ENCODE assay signal across 26 cellular contexts in the genomic region with DNA sequence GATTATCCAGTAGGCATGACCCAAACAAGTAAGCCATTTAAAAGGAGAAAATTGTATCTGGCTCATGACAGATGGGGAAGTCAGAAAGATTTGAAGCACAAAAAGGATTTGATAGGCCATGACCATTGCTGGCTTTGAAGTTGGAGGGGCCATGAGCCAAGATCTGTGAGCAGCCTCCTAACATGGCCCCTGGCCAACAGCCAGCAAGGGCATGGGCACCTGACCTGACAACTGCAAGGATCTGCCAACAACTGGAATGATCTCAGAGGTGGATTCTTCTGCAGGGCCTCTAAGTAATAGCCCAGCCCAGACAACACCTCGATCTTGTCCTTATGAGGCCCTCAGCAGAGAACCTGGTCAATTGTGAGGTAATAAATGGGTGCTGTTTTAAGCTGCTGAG.
"Had no signal": no experiment of that assay in that cellular context is flagged by ENCODE, and none has a peak within 500 bp of the region (broad histone marks: within the 10 kb centered on the region; RNA-seq: fewer than 3 reads in every experiment).

No MANE protein-coding gene starts in this region.

- H3K4me1 Mint-ChIP-seq: stimulated activated effector memory CD8-positive, alpha-beta T cell treated with anti-CD3 and anti-CD28 coated beads, Interleukin-12 subunit alpha, Interleukin-12 subunit beta, amount 100 ng/mL, for 72 hours had no signal

- H3K9me3 Mint-ChIP-seq: natural killer cell treated with Interleukin-12 subunit alpha and Interleukin-12 subunit beta and Interleukin-15 and Interleukin-18, amount 100 ng/mL, for 72 hours; neural crest cell; stimulated activated effector memory CD8-positive, alpha-beta T cell treated with anti-CD3 and anti-CD28 coated beads, Interleukin-12 subunit alpha, Interleukin-12 subunit beta, amount 100 ng/mL, for 72 hours; stimulated activated naive CD8-positive, alpha-beta T cell treated with anti-CD3 and anti-CD28 coated beads, Interleukin-15, Interleukin-2, amounts not matched to agents 100 ng/mL and 50 ng/mL, for 24 hours had no signal

- H3K36me3 ChIP-seq: left ventricle myocardium inferior, pancreas, prostate gland, suprapubic skin, transverse colon, upper lobe of left lung, vagina had no signal

- H3K4me3 Mint-ChIP-seq: naive thymus-derived CD4-positive, alpha-beta T cell; natural killer cell treated with Interleukin-12 subunit alpha and Interleukin-12 subunit beta and Interleukin-15 and Interleukin-18, amount 100 ng/mL, for 72 hours; neural crest cell; stimulated activated effector memory CD8-positive, alpha-beta T cell treated with anti-CD3 and anti-CD28 coated beads, Interleukin-12 subunit alpha, Interleukin-12 subunit beta, amount 100 ng/mL, for 72 hours; stimulated activated naive CD8-positive, alpha-beta T cell treated with anti-CD3 and anti-CD28 coated beads, Interleukin-15, Interleukin-2, amounts not matched to agents 100 ng/mL and 50 ng/mL, for 24 hours had no signal

- H3K79me2 ChIP-seq: hepatocyte had no signal

- H3K36me3 Mint-ChIP-seq: naive thymus-derived CD4-positive, alpha-beta T cell; natural killer cell treated with Interleukin-12 subunit alpha and Interleukin-12 subunit beta and Interleukin-15 and Interleukin-18, amount 100 ng/mL, for 72 hours; stimulated activated effector memory CD8-positive, alpha-beta T cell treated with anti-CD3 and anti-CD28 coated beads, Interleukin-12 subunit alpha, Interleukin-12 subunit beta, amount 100 ng/mL, for 72 hours had no signal

- H3K4me2 ChIP-seq: hepatocyte had no signal

- H3K4me3 ChIP-seq: hepatocyte, left ventricle myocardium inferior, lung, mucosa of descending colon, pancreas, prostate gland, skin epidermis, suprapubic skin, transverse colon, upper lobe of left lung, vagina had no signal

- DNase-seq: islet precursor cell; left ventricle myocardium inferior; midbrain; mucosa of descending colon; naive thymus-derived CD4-positive, alpha-beta T cell; nucleus accumbens; pancreas; posterior cingulate gyrus; retina; right cardiac atrium; stimulated activated CD4-positive, alpha-beta T cell treated with anti-CD3 and anti-CD28 coated beads, Interleukin-12 subunit alpha, Interleukin-12 subunit beta, amount 100 ng/mL, for 4 hours; stimulated activated CD4-positive, alpha-beta T cell treated with anti-CD3 and anti-CD28 coated beads, Interleukin-15, amount 100 ng/mL, for 24 hours; stimulated activated CD4-positive, alpha-beta T cell treated with anti-CD3 and anti-CD28 coated beads, Interleukin-4, amount 100 ng/mL, for 24 hours; stimulated activated naive CD4-positive, alpha-beta T cell; transverse colon; upper lobe of left lung had no signal

- H3K9me3 ChIP-seq: left ventricle myocardium inferior, mucosa of descending colon, pancreas, prostate gland, suprapubic skin, transverse colon, upper lobe of left lung, vagina had no signal

- H3K27ac ChIP-seq: hepatocyte, left ventricle myocardium inferior, pancreas, prostate gland, skin epidermis, suprapubic skin, transverse colon, upper lobe of left lung, vagina had no signal

- H3K4me1 ChIP-seq: pancreas, prostate gland, suprapubic skin, transverse colon, vagina had no signal

- H2AFZ ChIP-seq: hepatocyte had no signal

- H3K27me3 ChIP-seq: hepatocyte, pancreas, suprapubic skin, transverse colon, upper lobe of left lung, vagina had no signal

- H3K27ac Mint-ChIP-seq: naive thymus-derived CD4-positive, alpha-beta T cell; natural killer cell treated with Interleukin-12 subunit alpha and Interleukin-12 subunit beta and Interleukin-15 and Interleukin-18, amount 100 ng/mL, for 72 hours; stimulated activated effector memory CD8-positive, alpha-beta T cell treated with anti-CD3 and anti-CD28 coated beads, Interleukin-12 subunit alpha, Interleukin-12 subunit beta, amount 100 ng/mL, for 72 hours; stimulated activated naive CD8-positive, alpha-beta T cell treated with anti-CD3 and anti-CD28 coated beads, Interleukin-15, Interleukin-2, amounts not matched to agents 100 ng/mL and 50 ng/mL, for 24 hours had no signal
